ENCODE assay signal across 31 cellular contexts in genomic region chr14:23148596-23149249, GRCh38. TPM values are rescaled to one million over a fixed set of nuclear protein-coding genes. Genes with fewer than 3 reads are reported as not detected.
DNase-seq lines count a peak whose midpoint lies in the region; ATAC-seq and TF ChIP-seq lines count a peak whose summit lies in the region.
"Had no signal": no experiment of that assay in that cellular context is flagged by ENCODE, and none has a peak within 500 bp of the region (broad histone marks: within the 10 kb centered on the region; RNA-seq: fewer than 3 reads in every experiment).

No MANE protein-coding gene starts in this region.

- H3K27me3 ChIP-seq in breast epithelium (no peaks in the 10 kb centered on the region), parathyroid adenoma (ENCODE audit: control insufficient read depth, insufficient read depth, low read length) (no peaks in the 10 kb centered on the region)
- H3K27me3 ChIP-seq: adrenal gland, right atrium auricular region had no signal

- no peak for TF ChIP-seq POLR2A in breast epithelium (IDR thresholded peaks at IDR 0.05)

- H3K27ac Mint-ChIP-seq in MCF 10A (ENCODE audit: low read depth, unreplicated experiment) = no peak overlapping the region
- H3K27ac Mint-ChIP-seq: stimulated activated naive CD8-positive, alpha-beta T cell treated with anti-CD3 and anti-CD28 coated beads, Interleukin-15, Interleukin-2, amounts not matched to agents 100 ng/mL and 50 ng/mL, for 24 hours; T-helper 1 cell treated with Interleukin-12 subunit alpha and Interleukin-12 subunit beta and Interleukin-4 antibody, amounts not matched to agents 30 μg/mL and 1 μg/mL, for 36 hours; type B pancreatic cell had no signal

- H3K9me3 ChIP-seq in breast epithelium = no peaks in the 10 kb centered on the region
- H3K9me3 ChIP-seq in parathyroid adenoma (ENCODE audit: control insufficient read depth, low read length) = no peaks in the 10 kb centered on the region
- H3K9me3 ChIP-seq: adrenal gland, right atrium auricular region had no signal

- no peaks in the 10 kb centered on the region for H3K9me3 Mint-ChIP-seq in MCF 10A (ENCODE audit: unreplicated experiment)
- H3K9me3 Mint-ChIP-seq: stimulated activated naive CD8-positive, alpha-beta T cell treated with anti-CD3 and anti-CD28 coated beads, Interleukin-15, Interleukin-2, amounts not matched to agents 100 ng/mL and 50 ng/mL, for 24 hours; T-helper 1 cell treated with Interleukin-12 subunit alpha and Interleukin-12 subunit beta and Interleukin-4 antibody, amounts not matched to agents 30 μg/mL and 1 μg/mL, for 36 hours; type B pancreatic cell had no signal

- peaks cover 25% of the 10 kb centered on the region for H3K79me2 ChIP-seq in parathyroid adenoma

- 87% methylated on average over 5 of the region's 5 CpGs for WGBS in urinary bladder

- CTCF ChIA-PET in MCF 10A (lab: Yijun Ruan, JAX) = interaction anchor here (0.7 to 1.6 kb wide), 5 partner anchors 11 to 71 kb away, joined by 3 to 5 read pairs (median 3); no protein-coding TSS in a partner anchor

- no TSS peak for BruUV-seq in MCF 10A (replicated peaks; lab: Mats Ljungman, UMichigan)

- TF ChIP-seq CTCF in breast epithelium (IDR thresholded peaks at IDR 0.05) (no peak), MCF 10A (IDR thresholded peaks at IDR 0.05; ENCODE audit: unreplicated experiment) (no peak), parathyroid adenoma (IDR thresholded peaks at IDR 0.05) (no peak)

- intact Hi-C loops in breast epithelium (cut with DNase I; ENCODE audit: low total_unique reads) (no loop called here), MCF 10A (cut with micrococcal nuclease) (no loop called here)

- H3K4me3 Mint-ChIP-seq in MCF 10A (ENCODE audit: unreplicated experiment) = no peak overlapping the region
- H3K4me3 Mint-ChIP-seq: CD4-positive, CD25-positive, alpha-beta regulatory T cell; stimulated activated naive CD8-positive, alpha-beta T cell treated with anti-CD3 and anti-CD28 coated beads, Interleukin-15, Interleukin-2, amounts not matched to agents 100 ng/mL and 50 ng/mL, for 24 hours; T-helper 1 cell treated with Interleukin-12 subunit alpha and Interleukin-12 subunit beta and Interleukin-4 antibody, amounts not matched to agents 30 μg/mL and 1 μg/mL, for 36 hours; type B pancreatic cell had no signal

- H3K4me1 ChIP-seq in breast epithelium (peaks cover 3 to 16% of the 10 kb centered on the region in 2 donors), parathyroid adenoma (peaks cover 39% of the 10 kb centered on the region), urinary bladder (ENCODE audit: insufficient read depth) (peaks cover 3% of the 10 kb centered on the region)

- H3K36me3 ChIP-seq in breast epithelium = no peaks in the 10 kb centered on the region
- no peaks in the 10 kb centered on the region for H3K36me3 ChIP-seq in parathyroid adenoma (ENCODE audit: control insufficient read depth, insufficient read depth, low read length)
- H3K36me3 ChIP-seq in urinary bladder (ENCODE audit: insufficient read depth) = no peaks in the 10 kb centered on the region
- H3K36me3 ChIP-seq: adrenal gland had no signal

- H3K27ac ChIP-seq in breast epithelium (peak overlapping the region; percentile 45 to 87), parathyroid adenoma (peak overlapping the region; percentile 64), urinary bladder (ENCODE audit: low read depth) (peak overlapping the region; percentile 1)
- H3K27ac ChIP-seq: 22Rv1, adrenal gland had no signal

- H3K27me3 Mint-ChIP-seq in MCF 10A (ENCODE audit: insufficient read depth, unreplicated experiment) = no peaks in the 10 kb centered on the region
- H3K27me3 Mint-ChIP-seq: stimulated activated naive CD8-positive, alpha-beta T cell treated with anti-CD3 and anti-CD28 coated beads, Interleukin-15, Interleukin-2, amounts not matched to agents 100 ng/mL and 50 ng/mL, for 24 hours; type B pancreatic cell had no signal

- peaks cover 42% of the 10 kb centered on the region for H3K4me1 Mint-ChIP-seq in MCF 10A (ENCODE audit: insufficient read depth, unreplicated experiment)

- H3K36me3 Mint-ChIP-seq in MCF 10A (ENCODE audit: insufficient read depth, unreplicated experiment) = no peaks in the 10 kb centered on the region
- H3K36me3 Mint-ChIP-seq: CD4-positive, CD25-positive, alpha-beta regulatory T cell had no signal

- POLR2A ChIA-PET in MCF 10A (lab: Yijun Ruan, JAX) = interaction anchor here (0.7 kb wide), 1 partner anchor 12 kb away, joined by 3 read pairs; no protein-coding TSS in a partner anchor

- H3K4me3 ChIP-seq in breast epithelium = no peak overlapping the region
- no peak overlapping the region for H3K4me3 ChIP-seq in parathyroid adenoma (ENCODE audit: low read depth, low read length)
- no peak overlapping the region for H3K4me3 ChIP-seq in urinary bladder (ENCODE audit: low read depth, low read length)
- H3K4me3 ChIP-seq: adrenal gland, right atrium auricular region had no signal

- no peak overlapping the region for H3K4me2 ChIP-seq in parathyroid adenoma (ENCODE audit: low read length)

- H3K9ac ChIP-seq in parathyroid adenoma = no peak overlapping the region

- no peak overlapping the region for H2AFZ ChIP-seq in parathyroid adenoma

- no peak for ATAC-seq in GM21526 (IDR thresholded peaks at IDR 0.05; ENCODE audit: low FRiP score, unreplicated experiment)

- DNase-seq in breast epithelium (ENCODE audit: low spot score in 2 of 2) (no peak), MCF 10A (ENCODE audit: unreplicated experiment) (no peak), fibroblast of peridontal ligament (ENCODE audit: extremely low read depth) (peak; percentile 62), RKO (ENCODE audit: low spot score) (no peak), NCI-H2171 (lab: John Stamatoyannopoulos, UW) (no peak)
- DNase-seq: activated CD4-positive, alpha-beta T cell treated with anti-CD3 and anti-CD28 coated beads for 4 hours; activated CD8-positive, alpha-beta memory T cell treated with anti-CD3 and anti-CD28 coated beads for 24 hours; activated naive CD4-positive, alpha-beta T cell; activated T-cell treated with anti-CD3 and anti-CD28 coated beads, Interleukin-2, amount 50 U/mL, for 1 hour; adrenal gland; CD4-positive, CD25-positive, alpha-beta regulatory T cell; effector memory CD4-positive, alpha-beta T cell; glutamatergic neuron; KG1; mammary epithelial cell; NCI-H146; NCI-H2227 treated with DMSO at 0.1 percent for 48 hours; occipital lobe; RPMI8226; stimulated activated CD4-positive, alpha-beta T cell treated with anti-CD3 and anti-CD28 coated beads, Interleukin-12 subunit alpha, Interleukin-12 subunit beta, amount 100 ng/mL, for 4 hours had no signal

RNA-seq across cellular contexts. Expression of gene CEBPE, which starts 29.7 kb away (rescaled TPM):
- total RNA-seq in breast epithelium (under 1 TPM in 1 of 3 donors, not detected in 2; 0.32 TPM), MCF 10A (2022) (not detected in 2 replicates), urinary bladder (not detected)
- 0.06 TPM for polyA plus RNA-seq in urinary bladder
- total RNA-seq: CD4-positive, CD25-positive, alpha-beta regulatory T cell; G401; mammary epithelial cell; myocyte; right atrium auricular region; SK-MEL-5 had no signal
- polyA plus RNA-seq: mammary epithelial cell had no signal

RNA-seq across cellular contexts. Expression of gene SLC7A8, which starts 34.7 kb away (rescaled TPM):
- total RNA-seq in breast epithelium = 10 to 100 TPM; 46.8 to 98.9 (median 61.9) TPM
- total RNA-seq in MCF 10A (2022) = 1.5 and 2.4 TPM in 2 replicates
- 8.4 TPM for total RNA-seq in urinary bladder
- polyA plus RNA-seq in urinary bladder = 35.5 TPM
- total RNA-seq: CD4-positive, CD25-positive, alpha-beta regulatory T cell had no signal

RNA-seq across cellular contexts. Expression of gene CIROP, which starts 43.9 kb away (rescaled TPM):
- total RNA-seq in breast epithelium (not detected), MCF 10A (2022) (not detected in 2 replicates), urinary bladder (not detected)
- polyA plus RNA-seq in urinary bladder = not detected
- total RNA-seq: adrenal gland; CD4-positive, CD25-positive, alpha-beta regulatory T cell; G401; mammary epithelial cell; myocyte; occipital lobe; right atrium auricular region; SK-MEL-5 had no signal
- polyA plus RNA-seq: adrenal gland, mammary epithelial cell had no signal

RNA-seq across cellular contexts. Expression of gene C14orf119, which starts 53.4 kb away (rescaled TPM):
- 10 to 100 TPM; 29.6 to 34.4 (median 32.8) TPM for total RNA-seq in breast epithelium
- 39.6 and 54.8 TPM in 2 replicates for total RNA-seq in MCF 10A (2022)
- 37.2 TPM for total RNA-seq in urinary bladder
- 51.8 TPM for polyA plus RNA-seq in urinary bladder

RNA-seq across cellular contexts. Expression of gene ACIN1, which starts 53.8 kb away (rescaled TPM):
- total RNA-seq in breast epithelium (100 to 1,000 TPM; 106 to 151 (median 145) TPM), MCF 10A (2022) (197 and 213 TPM in 2 replicates), urinary bladder (87.9 TPM)
- 82.2 TPM for polyA plus RNA-seq in urinary bladder

Comparison
In these comparisons a context has a peak if more than half of its experiments do, and no peak if none do; other contexts are left out.
1. H3K27ac ChIP-seq: peak in every context shown above with its lines; median percentile 66 in breast epithelium; 64 in parathyroid adenoma; 1 in urinary bladder.